6 cellular contexts compared by ENCODE assay signal in genomic region chr3:7106635-7107034, GRCh38.
"Had no signal": no experiment of that assay in that cellular context is flagged by ENCODE, and none has a peak within 500 bp of the region (broad histone marks: within the 10 kb centered on the region; RNA-seq: fewer than 3 reads in every experiment).

No MANE protein-coding gene starts in this region.

- ATAC-seq: HepG2, K562 had no signal

- H3K27ac ChIP-seq: HL-60 had no signal

- FAIRE-seq: HepG2, HTR-8/SVneo, K562 had no signal

- DNase-seq: IMR-90, KBM-7 had no signal

- H3K4me3 ChIP-seq: K562 had no signal
